9 cellular contexts compared by ENCODE assay signal in the genomic region with DNA sequence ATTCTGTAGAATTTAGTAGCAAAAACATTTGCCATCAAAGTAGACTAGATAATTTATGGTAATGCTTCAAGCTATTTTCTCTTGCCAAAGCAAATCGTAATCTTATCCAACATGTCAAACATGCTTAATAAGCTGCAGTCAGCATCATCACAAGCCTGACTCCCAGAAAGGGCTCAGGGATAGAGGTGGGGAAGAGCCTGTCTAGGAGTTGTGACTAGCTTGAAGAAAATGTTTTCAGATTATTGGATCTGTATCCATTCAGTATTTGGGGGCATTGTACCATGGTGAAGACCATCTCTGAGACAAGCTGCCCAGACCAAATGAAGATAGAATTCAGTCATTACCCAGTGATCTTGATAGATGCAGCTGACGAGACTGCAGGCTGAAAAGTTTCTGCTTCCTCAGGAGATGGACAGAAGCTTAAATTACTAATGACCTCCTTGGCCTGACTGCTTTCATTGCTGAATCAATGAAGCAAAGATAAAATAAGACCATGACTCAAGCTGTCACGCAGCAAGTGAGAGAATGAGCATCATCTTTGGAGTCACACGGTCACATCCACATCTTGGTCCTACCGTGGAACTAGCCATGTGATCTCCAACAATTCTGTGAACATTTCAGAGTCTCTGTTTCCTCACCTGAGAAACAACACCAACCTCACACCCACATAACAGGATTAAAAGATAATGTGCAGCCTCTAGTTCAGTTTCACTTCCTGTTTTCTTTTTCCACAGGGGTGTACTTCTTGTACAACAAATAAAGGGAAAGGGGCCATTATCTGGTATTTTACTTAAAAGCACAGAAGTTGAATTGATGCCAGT. TPM values are rescaled to one million over a fixed set of nuclear protein-coding genes. Genes with fewer than 3 reads are reported as not detected.
DNase-seq lines count a peak whose midpoint lies in the region; ATAC-seq, FAIRE-seq and TF ChIP-seq lines count a peak whose summit lies in the region.
"Had no signal": no experiment of that assay in that cellular context is flagged by ENCODE, and none has a peak within 500 bp of the region (broad histone marks: within the 10 kb centered on the region; RNA-seq: fewer than 3 reads in every experiment).

No MANE protein-coding gene starts in this region.

- ATAC-seq in GM19468 (IDR thresholded peaks at IDR 0.05; ENCODE audit: extremely low read depth, unreplicated experiment) (peak; percentile 73), HG03520 (IDR thresholded peaks at IDR 0.05; ENCODE audit: unreplicated experiment) (peak; percentile 86)

- H3F3A ChIP-seq in DOHH2 (ENCODE audit: control insufficient read depth, insufficient read depth) = peaks cover 5% of the 10 kb centered on the region; the same call in 1 of the 2 replicates

- H3K9me2 ChIP-seq in DOHH2 (replicated peaks; ENCODE audit: control insufficient read depth, low read length) = no peaks in the 10 kb centered on the region

- DNase-seq in astrocyte (ENCODE audit: low read depth) (peak; percentile 32), NCI-H2196 treated with DMSO at 0.1 percent for 48 hours (lab: John Stamatoyannopoulos, UW; ENCODE audit: unreplicated experiment) (no peak), COLO829 (ENCODE audit: low spot score) (no peak), NCI-H2171 (lab: John Stamatoyannopoulos, UW) (no peak), NCI-H2081 treated with DMSO at 0.1 percent for 48 hours (lab: John Stamatoyannopoulos, UW) (no peak)

- H3K36me3 ChIP-seq in DOHH2 (ENCODE audit: control insufficient read depth, low read length) = peaks cover 15% of the 10 kb centered on the region
- H3K36me3 ChIP-seq in astrocyte (ENCODE audit: insufficient read depth, low read length) = peaks cover 2% of the 10 kb centered on the region

- no peak for FAIRE-seq in astrocyte (lab: Jason Lieb, UNC)

- no peaks in the 10 kb centered on the region for H4K20me1 ChIP-seq in DOHH2 (ENCODE audit: control insufficient read depth, insufficient read depth, low read depth, low read length)
- no peaks in the 10 kb centered on the region for H4K20me1 ChIP-seq in astrocyte (ENCODE audit: insufficient read depth, low read length)

- H3K9me3 ChIP-seq in DOHH2 (ENCODE audit: control insufficient read depth, insufficient read depth, low read length) (no peaks in the 10 kb centered on the region), astrocyte (ENCODE audit: insufficient read depth, low read depth, low read length) (no peaks in the 10 kb centered on the region)

- peak overlapping the region; percentile 86 for H3K4me2 ChIP-seq in DOHH2 (ENCODE audit: low read length)
- H3K4me2 ChIP-seq in astrocyte (ENCODE audit: low read length) = peak overlapping the region; percentile 5

- no peak overlapping the region for H3K27ac Mint-ChIP-seq in astrocyte (ENCODE audit: unreplicated experiment)

- TF ChIP-seq CTCF in DOHH2 (IDR thresholded peaks at IDR 0.05; ENCODE audit: low read depth, low read length, poor library complexity, severe bottlenecking) = no peak
- TF ChIP-seq CTCF in astrocyte (IDR thresholded peaks at IDR 0.05; ENCODE audit: insufficient read depth, low read depth, low read length) = no peak

- H3K27me3 ChIP-seq in DOHH2 (ENCODE audit: control insufficient read depth, low read length) = no peaks in the 10 kb centered on the region
- H3K27me3 ChIP-seq in astrocyte (ENCODE audit: insufficient read depth, low read length) = no peaks in the 10 kb centered on the region

- peaks cover 5% of the 10 kb centered on the region for H3K36me3 Mint-ChIP-seq in astrocyte (ENCODE audit: low read depth, unreplicated experiment)
- H3K36me3 Mint-ChIP-seq: brain had no signal

- H3K27ac ChIP-seq in DOHH2 (ENCODE audit: low read depth, low read length) (peak overlapping the region; percentile 62), astrocyte (ENCODE audit: low read depth, low read length) (no peak overlapping the region)

- H3K4me1 ChIP-seq in DOHH2 (ENCODE audit: control insufficient read depth, low read length) (peaks cover 38% of the 10 kb centered on the region), astrocyte (ENCODE audit: insufficient read depth, low read length) (peaks cover 22% of the 10 kb centered on the region)

- H3K9ac ChIP-seq in astrocyte (ENCODE audit: low read length) = no peak overlapping the region

- no peaks in the 10 kb centered on the region for H3K9me3 Mint-ChIP-seq in astrocyte (ENCODE audit: unreplicated experiment)
- H3K9me3 Mint-ChIP-seq: brain had no signal

- H3K79me2 ChIP-seq in DOHH2 (ENCODE audit: control insufficient read depth, low read length) (no peaks in the 10 kb centered on the region), astrocyte (ENCODE audit: insufficient read depth, low read length) (no peaks in the 10 kb centered on the region)

- peaks cover 2% of the 10 kb centered on the region for H3K27me3 Mint-ChIP-seq in astrocyte (ENCODE audit: low read depth, unreplicated experiment)

- H3K4me3 ChIP-seq in DOHH2 (ENCODE audit: low read length) (peak overlapping the region; percentile 65), astrocyte (ENCODE audit: insufficient read depth, low read depth, low read length) (no peak overlapping the region)

- H3K4me3 Mint-ChIP-seq in astrocyte (ENCODE audit: unreplicated experiment) = no peak overlapping the region
- H3K4me3 Mint-ChIP-seq: brain had no signal

- H2AFZ ChIP-seq in astrocyte (ENCODE audit: low read depth, low read length) = no peak overlapping the region

- peaks cover 13% of the 10 kb centered on the region for H3K4me1 Mint-ChIP-seq in astrocyte (ENCODE audit: low read depth, unreplicated experiment)

RNA-seq across cellular contexts. Expression of gene ERAP2, which starts 9.4 kb away (rescaled TPM):
- total RNA-seq in astrocyte = 2.3 and 2.5 TPM in 2 replicates

RNA-seq across cellular contexts. Expression of gene LNPEP, which starts 50.2 kb away (rescaled TPM):
- 34.9 and 36.3 TPM in 2 replicates for total RNA-seq in astrocyte
